In genomic region chr15:75204340-75205063, GRCh38 we compare ENCODE assay signal across 1 cellular context.
A peak's percentile ranks its signal among the peaks of the same experiment; 100 is the strongest.
TF ChIP-seq lines count a peak whose summit lies in the region.

No MANE protein-coding gene starts in this region.

TF ChIP-seq in GM12878, 131 proteins besides CTCF, POLR2A, EP300 and RAD21 (continued from another document and continues in another):
- TF ChIP-seq SMAD5 (IDR thresholded peaks at IDR 0.05; ENCODE audit: low read depth) (0 out of 2 replicates have a peak, but pooled peaks have one; percentile 21), HCFC1 (IDR thresholded peaks at IDR 0.05; ENCODE audit: low read length) (no peak), EZH2 (IDR thresholded peaks at IDR 0.05; ENCODE audit: borderline replicate concordance, control insufficient read depth, low read depth, low read length) (no peak), PAX5 (IDR thresholded peaks at IDR 0.05; ENCODE audit: borderline replicate concordance, low read depth, low read length) (0 out of 2 replicates have a peak, but pooled peaks have one; percentile 42), ZSCAN29 (IDR thresholded peaks at IDR 0.05) (no peak), SP1 (IDR thresholded peaks at IDR 0.05; ENCODE audit: low read depth, low read length) (peak; percentile 66), EGR1 (IDR thresholded peaks at IDR 0.05; ENCODE audit: borderline replicate concordance in 1 of 2, low read depth in 2 of 2, low read length in 2 of 2) (0 out of 3 replicates have a peak, but pooled peaks of 1 of the 2 experiments have one; percentile 48), LARP7 (IDR thresholded peaks at IDR 0.05) (peak; percentile 28; the same call in 1 of the 2 replicates), TBL1XR1 (IDR thresholded peaks at IDR 0.05; ENCODE audit: low read depth, low read length) (no peak; the same call in 1 of the 2 replicates), SIX5 (IDR thresholded peaks at IDR 0.05; ENCODE audit: low read depth, low read length, severe bottlenecking) (no peak), ATF3 (IDR thresholded peaks at IDR 0.05; ENCODE audit: borderline replicate concordance, extremely low read depth, low read depth, low read length) (no peak), CBX5 (IDR thresholded peaks at IDR 0.05; ENCODE audit: low read depth) (no peak), MYB (IDR thresholded peaks at IDR 0.05; ENCODE audit: borderline replicate concordance, low read depth, low read length) (no peak), RELB (IDR thresholded peaks at IDR 0.05; ENCODE audit: low read depth) (peak; percentile 37; the same call in 1 of the 2 replicates), MLLT1 (IDR thresholded peaks at IDR 0.05) (peak; percentile 71), JUNB (IDR thresholded peaks at IDR 0.05) (no peak), MXI1 (IDR thresholded peaks at IDR 0.05; ENCODE audit: low read depth, low read length) (peak; percentile 97), TAF1 (IDR thresholded peaks at IDR 0.05; ENCODE audit: borderline replicate concordance, low read depth, low read length) (no peak), ZBTB33 (IDR thresholded peaks at IDR 0.05) (no peak), ZNF274 (IDR thresholded peaks at IDR 0.05; ENCODE audit: insufficient read depth, insufficient read length) (no peak), MEF2B (IDR thresholded peaks at IDR 0.05; ENCODE audit: partially characterized antibody, poor library complexity, severe bottlenecking) (peak; percentile 26), FOXK2 (IDR thresholded peaks at IDR 0.05) (no peak), USF2 (IDR thresholded peaks at IDR 0.05; ENCODE audit: borderline replicate concordance, low read depth, low read length) (no peak), NR2C2 (IDR thresholded peaks at IDR 0.05; ENCODE audit: borderline replicate concordance, control insufficient read depth, insufficient read length, low read depth) (no peak), TCF12 (IDR thresholded peaks at IDR 0.05; ENCODE audit: low read depth, low read length) (peak; percentile 89), NFXL1 (IDR thresholded peaks at IDR 0.05; ENCODE audit: borderline replicate concordance) (no peak), GABPA (IDR thresholded peaks at IDR 0.05; ENCODE audit: low read depth) (no peak), E2F8 (IDR thresholded peaks at IDR 0.05; ENCODE audit: low read depth, partially characterized antibody) (no peak), KDM1A (IDR thresholded peaks at IDR 0.05; ENCODE audit: borderline replicate concordance) (no peak), IRF4 (IDR thresholded peaks at IDR 0.05; ENCODE audit: low read depth, low read length) (peak; percentile 57; the same call in 1 of the 2 replicates), NFIC (IDR thresholded peaks at IDR 0.05; ENCODE audit: low read depth, low read length) (no peak), RFX5 (IDR thresholded peaks at IDR 0.05; ENCODE audit: low read depth, low read length) (0 out of 2 replicates have a peak, but pooled peaks have one; percentile 18), SREBF2 (IDR thresholded peaks at IDR 0.05; ENCODE audit: low read length) (no peak), ZNF622 (IDR thresholded peaks at IDR 0.05) (no peak), ZBTB40 (IDR thresholded peaks at IDR 0.05; ENCODE audit: borderline replicate concordance) (0 out of 2 replicates have a peak, but pooled peaks have one; percentile 13), ZBED1 (IDR thresholded peaks at IDR 0.05; ENCODE audit: borderline replicate concordance) (no peak), ELK1 (IDR thresholded peaks at IDR 0.05; ENCODE audit: low read depth, low read length) (no peak), RBBP5 (conservative IDR thresholded peaks at IDR 0.05) (no peak), GATAD2B (conservative IDR thresholded peaks at IDR 0.05; ENCODE audit: low read depth) (peak; percentile 48; the same call in 1 of the 2 replicates), ZNF207 (IDR thresholded peaks at IDR 0.05; ENCODE audit: borderline replicate concordance) (peak; percentile 84; the same call in 1 of the 2 replicates), RAD51 (IDR thresholded peaks at IDR 0.05) (no peak), CHD4 (IDR thresholded peaks at IDR 0.05) (no peak), PML (IDR thresholded peaks at IDR 0.05; ENCODE audit: low read length) (no peak), ZBTB11 (CRISPR knock-in tag; IDR thresholded peaks at IDR 0.05) (no peak), WRNIP1 (IDR thresholded peaks at IDR 0.05; ENCODE audit: borderline replicate concordance, low read depth, low read length) (no peak; the same call in 1 of the 2 replicates)
